In the genomic region with DNA sequence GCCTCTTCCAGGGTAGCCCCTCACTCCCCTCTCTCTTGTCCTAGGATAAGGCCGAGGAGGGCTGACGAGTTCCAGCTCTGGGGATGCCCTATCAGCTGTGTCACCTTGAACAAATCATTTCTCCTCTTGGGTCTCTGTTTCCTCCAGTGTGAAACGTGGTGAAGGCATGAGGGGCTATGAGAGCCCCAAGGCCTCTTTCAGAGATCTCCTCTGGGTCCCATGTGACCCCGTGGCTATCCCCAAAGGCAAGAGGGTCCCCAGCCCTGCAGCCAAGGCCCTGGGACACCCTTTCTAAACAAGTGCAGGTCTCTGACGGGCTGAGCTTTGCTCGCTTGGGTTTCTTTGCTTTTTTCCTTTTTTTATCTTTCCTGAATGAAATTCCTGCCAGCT, we compare ENCODE assay signal across 8 cellular contexts. TPM values are rescaled to one million over a fixed set of nuclear protein-coding genes. Genes with fewer than 3 reads are reported as not detected.
DNase-seq lines count a peak whose midpoint lies in the region; ATAC-seq and TF ChIP-seq lines count a peak whose summit lies in the region.

No MANE protein-coding gene starts in this region.

- peaks cover 6% of the 10 kb centered on the region for H3K36me3 Mint-ChIP-seq in T-helper 17 cell (ENCODE audit: low read depth)

- H3K4me3 Mint-ChIP-seq in T-helper 17 cell: peak overlapping the region; percentile 81

- H3K4me3 ChIP-seq in H7 (ENCODE audit: insufficient read depth, low read depth, low read length) (peak overlapping the region; percentile 38; the same call in 1 of the 2 replicates), fibroblast of pulmonary artery (replicated peaks; ENCODE audit: low read depth, low read length) (peak overlapping the region; percentile 53), skeletal muscle cell (ENCODE audit: low read depth, low read length) (peak overlapping the region; percentile 66)

- no peaks in the 10 kb centered on the region for H3K36me3 ChIP-seq in H7 (replicated peaks; ENCODE audit: control insufficient read depth, insufficient read depth, low read length)

- H3K4me1 Mint-ChIP-seq in T-helper 17 cell: peaks cover 16% of the 10 kb centered on the region

- ATAC-seq in T-helper 17 cell: no peak
- ATAC-seq in HG03159 (IDR thresholded peaks at IDR 0.05; ENCODE audit: unreplicated experiment): no peak
- ATAC-seq in HG02763 (IDR thresholded peaks at IDR 0.05; ENCODE audit: unreplicated experiment): no peak

- H3K9me3 ChIP-seq in T-helper 17 cell (ENCODE audit: control insufficient read depth, low read length, poor library complexity, severe bottlenecking): no peaks in the 10 kb centered on the region

- peaks cover 21% of the 10 kb centered on the region for H3K27me3 ChIP-seq in H7 (ENCODE audit: control insufficient read depth, insufficient read depth, low read length)

- DNase-seq in H7: peak; percentile 44
- DNase-seq in T-helper 17 cell: no peak
- DNase-seq in fibroblast of pulmonary artery (ENCODE audit: low read depth): no peak
- DNase-seq in skeletal muscle cell (ENCODE audit: low read depth): no peak
- no peak for DNase-seq in globus pallidus (ENCODE audit: low spot score)
- no peak for DNase-seq in SK-N-DZ (ENCODE audit: low spot score)

- peaks cover 63% of the 10 kb centered on the region for H3K27me3 Mint-ChIP-seq in T-helper 17 cell

- no peak for TF ChIP-seq CTCF in fibroblast of pulmonary artery (IDR thresholded peaks at IDR 0.05; ENCODE audit: low read length, missing control alignments)

- no peak overlapping the region for H3K27ac Mint-ChIP-seq in T-helper 17 cell

RNA-seq across cellular contexts. Expression of a gene that starts 25.5 kb away (rescaled TPM):
- 63.6 and 81.3 TPM in 2 replicates for total RNA-seq in H7 (2014; rRNA removed; shearing (Covaris generic))
- 10 to 100 TPM; 40.0 to 42.0 TPM for total RNA-seq in T-helper 17 cell
- polyA plus RNA-seq in SK-N-DZ (2014; cell fraction: cytosol; rRNA removed): 41.1 and 43.4 TPM in 2 replicates
- 47.2 and 47.4 TPM in 2 replicates for polyA plus RNA-seq in SK-N-DZ (2014; cell fraction: nucleus; rRNA removed)
